17 cellular contexts compared by ENCODE assay signal in the genomic region with DNA sequence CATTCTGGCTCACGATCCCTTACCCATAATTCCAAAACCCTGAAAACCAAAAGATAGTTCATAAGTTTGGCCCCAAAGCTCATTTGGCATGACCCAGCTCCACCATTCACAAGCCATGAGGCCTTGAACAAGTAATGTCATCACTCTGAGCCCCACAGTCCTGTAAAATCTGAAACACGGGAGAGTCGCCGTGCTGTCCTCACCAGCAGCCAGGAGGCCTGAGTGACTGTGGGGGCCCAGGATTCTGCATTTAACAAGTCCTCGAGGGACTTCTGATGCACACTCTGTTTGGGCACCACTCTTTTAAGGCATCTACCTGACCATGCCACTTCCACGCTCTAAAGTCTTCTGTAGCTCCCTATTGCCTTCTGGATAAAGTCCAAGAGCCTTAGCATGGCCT.
"Had no signal": no experiment of that assay in that cellular context is flagged by ENCODE, and none has a peak within 500 bp of the region (broad histone marks: within the 10 kb centered on the region; RNA-seq: fewer than 3 reads in every experiment).

No MANE protein-coding gene starts in this region.

- DNase-seq: effector memory CD4-positive, alpha-beta T cell; hippocampal formation; left colon; left ventricle myocardium superior; mesendoderm; naive B cell; psoas muscle; stimulated activated CD4-positive, alpha-beta T cell treated with anti-CD3 and anti-CD28 coated beads, Interleukin-4, amount 100 ng/mL, for 1 hour; stimulated activated CD8-positive, alpha-beta memory T cell treated with anti-CD3 and anti-CD28 coated beads, Interleukin-4, amount 100 ng/mL, for 48 hours; stimulated activated naive B cell treated with anti-CD40 and anti-IgM and Interleukin-4, amounts not matched to agents 10 μg/mL and 1 μg/mL and 100 μg/mL, for 72 hours; stimulated activated naive CD8-positive, alpha-beta T cell treated with anti-CD3 and anti-CD28 coated beads, Interleukin-15, amount 100 ng/mL, for 72 hours had no signal

- H3K27me3 ChIP-seq: heart left ventricle had no signal

- H3K27ac ChIP-seq: heart left ventricle, psoas muscle had no signal

- H3K9me3 ChIP-seq: heart left ventricle, psoas muscle had no signal

- FAIRE-seq: endometrium, frontal cortex, urothelium cell line had no signal

- H3K4me3 ChIP-seq: heart left ventricle, lung, psoas muscle, smooth muscle cell had no signal

- H3K36me3 ChIP-seq: heart left ventricle had no signal

- H3K4me2 ChIP-seq: smooth muscle cell had no signal

- ATAC-seq: heart left ventricle; left colon; left ventricle myocardium superior; psoas muscle; stimulated activated naive B cell treated with anti-CD40 and anti-IgM and Interleukin-4, amounts not matched to agents 10 μg/mL and 1 μg/mL and 100 μg/mL, for 72 hours; stimulated activated naive CD8-positive, alpha-beta T cell treated with anti-CD3 and anti-CD28 coated beads, Interleukin-15, amount 100 ng/mL, for 72 hours had no signal
